ENCODE assay signal across 27 cellular contexts in genomic region chr6:122161136-122161535, GRCh38.
"Had no signal": no experiment of that assay in that cellular context is flagged by ENCODE, and none has a peak within 500 bp of the region (broad histone marks: within the 10 kb centered on the region; RNA-seq: fewer than 3 reads in every experiment).

No MANE protein-coding gene starts in this region.

- H3K36me3 ChIP-seq: neural progenitor cell, ovary, spleen, stomach, thoracic aorta, thyroid gland, tibial nerve, upper lobe of left lung, uterus had no signal

- H3K9me3 ChIP-seq: ovary, psoas muscle, thoracic aorta, thyroid gland, tibial nerve, upper lobe of left lung, uterus had no signal

- H3K79me2 ChIP-seq: parathyroid adenoma had no signal

- H2AFZ ChIP-seq: neural progenitor cell, parathyroid adenoma had no signal

- H3K4me1 ChIP-seq: neural progenitor cell, parathyroid adenoma, psoas muscle, spleen, stomach, thyroid gland, tibial nerve, upper lobe of left lung, uterus had no signal

- H3K27me3 ChIP-seq: neural progenitor cell, ovary, spleen, stomach, thyroid gland, tibial nerve, upper lobe of left lung, uterus had no signal

- H3K9ac ChIP-seq: neural progenitor cell, parathyroid adenoma had no signal

- ATAC-seq: naive thymus-derived CD4-positive, alpha-beta T cell; natural killer cell; psoas muscle; right cardiac atrium; sciatic nerve; stimulated activated effector memory CD8-positive, alpha-beta T cell treated with anti-CD3 and anti-CD28 coated beads, Interleukin-12 subunit alpha, Interleukin-12 subunit beta, amount 100 ng/mL, for 72 hours; stimulated activated naive B cell treated with anti-CD40 and anti-IgM and Interleukin-4, amounts not matched to agents 10 μg/mL and 1 μg/mL and 100 μg/mL, for 72 hours had no signal

- DNase-seq: naive thymus-derived CD4-positive, alpha-beta T cell; natural killer cell; occipital lobe; ovary; posterior cingulate gyrus; psoas muscle; right cardiac atrium; spleen; stimulated activated CD4-positive, alpha-beta T cell treated with anti-CD3 and anti-CD28 coated beads, Interleukin-12 subunit alpha, Interleukin-12 subunit beta, amount 100 ng/mL, for 4 hours; stimulated activated CD4-positive, alpha-beta T cell treated with anti-CD3 and anti-CD28 coated beads, Interleukin-2, amount 100 ng/mL, for 24 hours; stimulated activated CD4-positive, alpha-beta T cell treated with anti-CD3 and anti-CD28 coated beads, Interleukin-2, amount 100 ng/mL, for 48 hours; stimulated activated CD4-positive, alpha-beta T cell treated with anti-CD3 and anti-CD28 coated beads, Interleukin-4, amount 100 ng/mL, for 24 hours; stimulated activated naive B cell treated with anti-CD40 and anti-IgM and Interleukin-4, amounts not matched to agents 10 μg/mL and 1 μg/mL and 100 μg/mL, for 72 hours; stimulated activated naive CD4-positive, alpha-beta T cell treated with Interleukin-2 at 50 U/mL for 16 hours; stomach; thyroid gland; trophoblast cell; upper lobe of left lung; uterus had no signal

- H3K4me2 ChIP-seq: neural progenitor cell, smooth muscle cell had no signal

- H3K27ac ChIP-seq: neural progenitor cell, ovary, parathyroid adenoma, psoas muscle, skin epidermis, spleen, stomach, thoracic aorta, thyroid gland, tibial nerve, upper lobe of left lung, uterus had no signal

- H3K4me3 ChIP-seq: neural progenitor cell, ovary, psoas muscle, skin epidermis, smooth muscle cell, spleen, stomach, thoracic aorta, thyroid gland, tibial nerve, upper lobe of left lung, uterus had no signal
